Comparison of ENCODE assay signal across 8 cellular contexts in the genomic region with DNA sequence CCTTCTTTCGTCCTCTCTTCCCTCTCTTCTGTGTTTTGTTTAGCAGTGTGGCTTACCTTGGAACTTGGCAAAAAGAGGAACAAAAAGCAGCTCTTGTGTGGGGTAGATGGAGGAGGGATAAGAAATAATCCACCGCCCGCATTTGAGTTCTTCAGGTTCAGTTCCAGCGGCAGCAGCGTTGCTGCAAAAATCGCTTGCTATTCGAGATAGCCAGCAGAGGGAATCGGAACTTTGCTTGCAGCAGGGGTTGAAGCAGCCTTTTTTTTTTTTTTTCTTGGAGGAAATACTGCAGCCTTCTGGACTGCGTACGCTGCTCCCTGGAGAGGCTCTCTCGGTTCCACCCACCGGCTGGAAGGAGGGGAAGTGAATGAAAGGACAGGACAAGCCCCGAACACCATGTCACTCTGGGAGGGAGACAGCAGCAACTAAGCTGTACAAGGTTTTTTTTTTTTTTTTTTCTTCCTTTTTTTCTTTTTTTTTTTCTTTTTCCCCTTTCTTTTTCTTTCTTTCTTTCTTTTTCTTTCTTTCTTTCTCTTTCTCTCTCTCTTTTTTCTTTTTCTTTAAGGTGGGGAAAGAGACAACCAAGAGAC. TPM values are rescaled to one million over a fixed set of nuclear protein-coding genes. Genes with fewer than 3 reads are reported as not detected.
DNase-seq lines count a peak whose midpoint lies in the region; FAIRE-seq and TF ChIP-seq lines count a peak whose summit lies in the region.

RBMS3 (plus strand) TSS at position 397 of the 590 bp plus-strand sequence.

- peak; percentile 17; the same call in 1 of the 2 replicates for TF ChIP-seq POLR2A in H54 (IDR thresholded peaks at IDR 0.05; ENCODE audit: low read depth, low read length)

- intact Hi-C loops in cardiac septum (cut with DNase I), result loop anchor here (2.0 to 5.0 kb wide), 8 partner anchors 50 to 476 kb away; no protein-coding TSS in a partner anchor

- DNase-seq in activated CD4-positive, alpha-beta T cell treated with anti-CD3 and anti-CD28 coated beads for 48 hours, result peak; percentile 36
- no peak for DNase-seq in activated CD4-positive, alpha-beta T cell treated with anti-CD3 and anti-CD28 coated beads, Interleukin-2, amount 50 U/mL, for 4 hours
- DNase-seq in H54 (ENCODE audit: insufficient read length, low spot score) (peak; percentile 47), NCI-H2171 treated with DMSO at 0.1 percent for 48 hours (lab: John Stamatoyannopoulos, UW) (peak; percentile 91), amniotic stem cell (lab: John Stamatoyannopoulos, UW) (peak; percentile 88), cardiac septum (ENCODE audit: low spot score) (peak; percentile 89), nucleus accumbens (lab: John Stamatoyannopoulos, UW) (peak in 40 of 56 donors; percentile 6 to 69 (median 30)), NCI-H2029 (lab: John Stamatoyannopoulos, UW) (no peak)

- FAIRE-seq in H54 (lab: Jason Lieb, UNC), result peak; percentile 90

RNA-seq across cellular contexts. Expression of gene RBMS3, which starts in this region (rescaled TPM):
- total RNA-seq in cardiac septum, result 49.0 TPM

Comparison
In these comparisons a context has a peak if more than half of its experiments do, and no peak if none do; other contexts are left out.
1. DNase-seq: peak in activated CD4-positive, alpha-beta T cell treated with anti-CD3 and anti-CD28 coated beads for 48 hours (single experiment), H54 (single experiment), NCI-H2171 treated with DMSO at 0.1 percent for 48 hours (single experiment), amniotic stem cell (single experiment), cardiac septum (single experiment) and nucleus accumbens (40 of 56); none in activated CD4-positive, alpha-beta T cell treated with anti-CD3 and anti-CD28 coated beads, Interleukin-2, amount 50 U/mL, for 4 hours (0 of 2) and NCI-H2029 (single experiment).